In genomic region chr2:37156857-37157714, GRCh38 we compare ENCODE assay signal across 8 cellular contexts. TPM values are rescaled to one million over a fixed set of nuclear protein-coding genes. Genes with fewer than 3 reads are reported as not detected.
A peak's percentile ranks its signal among the peaks of the same experiment; 100 is the strongest.
DNase-seq lines count a peak whose midpoint lies in the region; ATAC-seq and TF ChIP-seq lines count a peak whose summit lies in the region.

TSS of gene EIF2AK2 (minus strand) at chr2:37156980. CDS start at chr2:37147806, 9,174 bp downstream.

- TF ChIP-seq CTCF in PC-9 (conservative IDR thresholded peaks at IDR 0.05): no peak

- peak; percentile 94 for ATAC-seq in GM21619 (IDR thresholded peaks at IDR 0.05; ENCODE audit: unreplicated experiment)

- peaks cover 10% of the 10 kb centered on the region; the same call in 1 of the 2 replicates for H3K36me3 ChIP-seq in PC-9 (ENCODE audit: low read depth)
- H3K36me3 ChIP-seq in esophagus (ENCODE audit: control insufficient read depth in 2 of 2, insufficient read depth in 2 of 2, low read length in 1 of 2): no peaks in the 10 kb centered on the region
- peaks cover 5% of the 10 kb centered on the region for H3K36me3 ChIP-seq in mucosa of stomach (ENCODE audit: control insufficient read depth, insufficient read depth, low read length)

- intact Hi-C loops in PC-9 (cut with micrococcal nuclease; ENCODE audit: unreplicated experiment): loop anchor here (2.0 to 5.0 kb wide), 2 partner anchors 40 to 75 kb away; partner anchors contain the start of genes CEBPZ, CEBPZOS and NDUFAF7

- H3K4me1 ChIP-seq in PC-9 (replicated peaks; ENCODE audit: insufficient read depth): peaks cover 21% of the 10 kb centered on the region
- H3K4me1 ChIP-seq in esophagus (ENCODE audit: control insufficient read depth in 2 of 2, insufficient read depth in 2 of 2, low read length in 1 of 2): peaks cover 0 to 8% of the 10 kb centered on the region in 2 donors
- peaks cover 13% of the 10 kb centered on the region for H3K4me1 ChIP-seq in mucosa of stomach (ENCODE audit: control insufficient read depth, insufficient read depth, low read length)

- H3F3A ChIP-seq in PC-9 (ENCODE audit: insufficient read depth, low read depth): peaks cover 21% of the 10 kb centered on the region

- BruUV-seq in PC-9 (replicated peaks; lab: Mats Ljungman, UMichigan): TSS peak; percentile 89

- H3K79me2 ChIP-seq in PC-9 (ENCODE audit: low read depth): peaks cover 46% of the 10 kb centered on the region

- CTCF ChIA-PET in PC-9 (lab: Charles Lee): no interaction called here

- H3K27ac ChIP-seq in PC-9 (peak within 1 kb of the TSS; percentile 74), esophagus (ENCODE audit: low read depth in 2 of 2, low read length in 1 of 2) (peak within 1 kb of the TSS; percentile 79 to 87)

- 8% methylated on average over 41 to 55 of the region's 55 CpGs for WGBS in esophagus, 2 donors

- H3K27me3 ChIP-seq in PC-9 (ENCODE audit: insufficient read depth, low read depth) (no peaks in the 10 kb centered on the region), esophagus (ENCODE audit: control insufficient read depth in 1 of 2, insufficient read depth in 2 of 2, low read length in 2 of 2) (no peaks in the 10 kb centered on the region), mucosa of stomach (ENCODE audit: control insufficient read depth, insufficient read depth, low read length) (no peaks in the 10 kb centered on the region)

- H3K4me2 ChIP-seq in PC-9: peak within 1 kb of the TSS; percentile 84

- H3K9me3 ChIP-seq in PC-9 (ENCODE audit: insufficient read depth, low read depth) (peaks cover 9% of the 10 kb centered on the region; the same call in 1 of the 2 replicates), esophagus (ENCODE audit: control insufficient read depth in 2 of 2, insufficient read depth in 1 of 2, low read depth in 1 of 2, low read length in 1 of 2) (no peaks in the 10 kb centered on the region), mucosa of stomach (ENCODE audit: control insufficient read depth, low read length) (no peaks in the 10 kb centered on the region)

- DNase-seq in DMS153 treated with DMSO at 0.1 percent for 48 hours (lab: John Stamatoyannopoulos, UW; ENCODE audit: unreplicated experiment) (peak; percentile 72), PC-9 (peak; percentile 77 to 85)
- DNase-seq in Jurkat, Clone E6-1 (ENCODE audit: low read depth, low spot score): peak; percentile 46
- peak; percentile 82 for DNase-seq in activated T-cell treated with anti-CD3 and anti-CD28 coated beads, Interleukin-2, amount 50 U/mL, for 1 hour
- peak; percentile 84 for DNase-seq in stimulated activated CD8-positive, alpha-beta memory T cell treated with anti-CD3 and anti-CD28 coated beads, Interleukin-4, amount 100 ng/mL, for 48 hours

- peak within 1 kb of the TSS; percentile 85 for H3K9ac ChIP-seq in mucosa of stomach (ENCODE audit: low read length)

- peak within 1 kb of the TSS; percentile 97 for H2AFZ ChIP-seq in PC-9

- H4K20me1 ChIP-seq in PC-9 (ENCODE audit: insufficient read depth): no peaks in the 10 kb centered on the region

- POLR2A ChIA-PET in PC-9 (lab: Charles Lee; ENCODE audit: unreplicated experiment): interaction anchor here (0.6 to 0.7 kb wide), 9 partner anchors 10 to 1536 kb away, joined by 3 to 16 read pairs (median 4); no protein-coding TSS in a partner anchor

- H3K4me3 ChIP-seq in Jurkat, Clone E6-1 (ENCODE audit: low read length): peak within 1 kb of the TSS; percentile 65
- H3K4me3 ChIP-seq in PC-9: peak within 1 kb of the TSS; percentile 95
- peak within 1 kb of the TSS; percentile 70 to 97 for H3K4me3 ChIP-seq in esophagus (ENCODE audit: low read depth in 1 of 2, low read length in 2 of 2)
- peak within 1 kb of the TSS; percentile 88 for H3K4me3 ChIP-seq in mucosa of stomach (ENCODE audit: low read length)

- no peaks in the 10 kb centered on the region for H3K9me2 ChIP-seq in PC-9 (ENCODE audit: insufficient read depth)

RNA-seq across cellular contexts. Expression of gene EIF2AK2, which starts in this region (rescaled TPM):
- 7.3 TPM for polyA plus RNA-seq in Jurkat, Clone E6-1 (2012; ENCODE audit: insufficient read depth, insufficient read length)
- 39.8 and 61.2 TPM in 2 replicates for total RNA-seq in PC-9 (2021)
- polyA plus RNA-seq in esophagus: 1 to 10 TPM; 3.6 to 4.0 TPM

Comparison
In these comparisons a context has a peak if more than half of its experiments do, and no peak if none do; other contexts are left out.
1. Peak in every context shown above with its lines: DNase-seq, ATAC-seq, H3K4me3 ChIP-seq and H3K27ac ChIP-seq.